ENCODE assay signal across 23 cellular contexts in the genomic region with DNA sequence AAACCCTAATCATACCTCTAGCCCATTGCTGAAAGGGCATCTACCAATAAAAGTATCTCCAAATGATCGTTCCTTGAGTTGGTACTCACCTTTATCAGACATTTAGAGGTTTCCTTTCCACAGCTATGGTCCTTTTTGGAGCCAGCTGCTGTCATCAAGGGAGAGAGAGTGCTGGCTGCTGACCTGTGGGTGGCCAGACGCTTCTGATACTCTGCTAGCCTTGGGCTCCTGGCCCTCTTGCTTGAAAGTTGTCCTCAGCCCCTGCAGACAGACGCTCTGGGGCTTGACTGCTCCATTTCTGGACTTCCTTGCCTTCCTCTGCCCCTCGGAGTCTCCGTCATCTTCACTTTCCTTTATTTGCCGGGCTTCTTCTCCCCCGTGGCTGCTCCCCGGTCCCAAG.
"Had no signal": no experiment of that assay in that cellular context is flagged by ENCODE, and none has a peak within 500 bp of the region (broad histone marks: within the 10 kb centered on the region; RNA-seq: fewer than 3 reads in every experiment).

No MANE protein-coding gene starts in this region.

- H3K9me3 ChIP-seq: ascending aorta, Peyer's patch, SJCRH30, SK-N-SH had no signal

- H3K9me3 Mint-ChIP-seq: activated CD8-positive, alpha-beta T cell treated with anti-CD3 and anti-CD28 coated beads for 36 hours; central memory CD8-positive, alpha-beta T cell had no signal

- H3K9ac ChIP-seq: SK-N-SH had no signal

- H3K4me2 ChIP-seq: SK-N-SH had no signal

- H3K36me3 ChIP-seq: ascending aorta, Peyer's patch had no signal

- H3K4me1 Mint-ChIP-seq: central memory CD8-positive, alpha-beta T cell had no signal

- H3K27me3 Mint-ChIP-seq: activated CD8-positive, alpha-beta T cell treated with anti-CD3 and anti-CD28 coated beads for 36 hours; central memory CD8-positive, alpha-beta T cell had no signal

- DNase-seq: activated CD4-positive, alpha-beta T cell treated with anti-CD3 and anti-CD28 coated beads, Interleukin-2, amount 50 U/mL, for 1 hour; activated CD4-positive, CD25-positive, alpha-beta regulatory T cell; activated CD8-positive, alpha-beta memory T cell treated with anti-CD3 and anti-CD28 coated beads, Interleukin-2, amount 50 U/mL, for 4 hours; activated CD8-positive, alpha-beta T cell treated with anti-CD3 and anti-CD28 coated beads for 36 hours; activated naive CD4-positive, alpha-beta T cell treated with anti-CD3 and anti-CD28 coated beads, Interleukin-2, amount 50 U/mL, for 16 hours; KG1; MV-4-11; NCI-H1092 treated with DMSO at 0.1 percent for 48 hours; NCI-H1417 treated with DMSO at 0.1 percent for 48 hours; NCI-H1694 treated with DMSO at 0.1 percent for 48 hours; NCI-H2029 treated with DMSO at 0.1 percent for 48 hours; NCI-H345; NCI-H510A; NCI-H526 treated with DMSO at 0.1 percent for 48 hours; NK-92 treated with Interleukin-12 subunit alpha and Interleukin-12 subunit beta, amount 100 ng/mL, for 24 hours; Peyer's patch; Right ventricle myocardium superior; SJCRH30; SK-N-SH had no signal

- H3K4me3 ChIP-seq: ascending aorta, Peyer's patch, SJCRH30 had no signal

- H3K27ac Mint-ChIP-seq: activated CD8-positive, alpha-beta T cell treated with anti-CD3 and anti-CD28 coated beads for 36 hours; brain had no signal

- H3K4me1 ChIP-seq: SJCRH30 had no signal

- H3K27me3 ChIP-seq: ascending aorta, Peyer's patch, SJCRH30 had no signal

- ATAC-seq: activated CD8-positive, alpha-beta T cell treated with anti-CD3 and anti-CD28 coated beads for 36 hours had no signal

- H3K27ac ChIP-seq: ascending aorta, Peyer's patch, RWPE1, SJCRH30 had no signal

- H3K4me3 Mint-ChIP-seq: activated CD8-positive, alpha-beta T cell treated with anti-CD3 and anti-CD28 coated beads for 36 hours; brain; central memory CD8-positive, alpha-beta T cell had no signal
